ENCODE assay signal across 20 cellular contexts in genomic region chr10:128310966-128311658, GRCh38.
"Had no signal": no experiment of that assay in that cellular context is flagged by ENCODE, and none has a peak within 500 bp of the region (broad histone marks: within the 10 kb centered on the region; RNA-seq: fewer than 3 reads in every experiment).

No MANE protein-coding gene starts in this region.

- ATAC-seq: activated CD4-positive, CD25-positive, alpha-beta regulatory T cell treated with anti-CD3 and anti-CD28 coated beads, Interleukin-2, amount 50 U/mL, for 24 hours; left ventricle myocardium superior; mucosa of descending colon; stimulated activated effector memory CD8-positive, alpha-beta T cell treated with anti-CD3 and anti-CD28 coated beads, Interleukin-12 subunit alpha, Interleukin-12 subunit beta, amount 100 ng/mL, for 72 hours; upper lobe of right lung had no signal

- H3K27ac Mint-ChIP-seq: activated naive CD4-positive, alpha-beta T cell treated with anti-CD3 and anti-CD28 coated beads, Interleukin-2, amount 50 U/mL, for 24 hours; naive B cell; stimulated activated effector memory CD8-positive, alpha-beta T cell treated with anti-CD3 and anti-CD28 coated beads, Interleukin-12 subunit alpha, Interleukin-12 subunit beta, amount 100 ng/mL, for 72 hours had no signal

- H3K27me3 Mint-ChIP-seq: activated naive CD4-positive, alpha-beta T cell treated with anti-CD3 and anti-CD28 coated beads, Interleukin-2, amount 50 U/mL, for 24 hours had no signal

- H3K4me1 ChIP-seq: ascending aorta, sigmoid colon, stomach, upper lobe of right lung had no signal

- H3K36me3 ChIP-seq: ascending aorta, ovary, sigmoid colon, stomach, upper lobe of right lung had no signal

- H3K4me3 ChIP-seq: ascending aorta, mucosa of descending colon, ovary, sigmoid colon, stomach, upper lobe of right lung had no signal

- DNase-seq: activated CD8-positive, alpha-beta memory T cell treated with anti-CD3 and anti-CD28 coated beads for 24 hours; activated gamma-delta T cell; cortex of kidney; effector CD8-positive, alpha-beta T cell; kidney; left ventricle myocardium superior; mucosa of descending colon; naive B cell; ovary; sigmoid colon; stimulated activated CD4-positive, alpha-beta T cell treated with anti-CD3 and anti-CD28 coated beads, Interleukin-4, amount 100 ng/mL, for 24 hours; stomach; T-helper 1 cell; T-helper 9 cell; upper lobe of right lung had no signal

- H3K9me3 ChIP-seq: ascending aorta, mucosa of descending colon, ovary, sigmoid colon, stomach, upper lobe of right lung had no signal

- H3K4me1 Mint-ChIP-seq: activated naive CD4-positive, alpha-beta T cell treated with anti-CD3 and anti-CD28 coated beads, Interleukin-2, amount 50 U/mL, for 24 hours; naive B cell; stimulated activated effector memory CD8-positive, alpha-beta T cell treated with anti-CD3 and anti-CD28 coated beads, Interleukin-12 subunit alpha, Interleukin-12 subunit beta, amount 100 ng/mL, for 72 hours had no signal

- H3K27me3 ChIP-seq: ascending aorta, ovary, sigmoid colon, upper lobe of right lung had no signal

- H3K9me3 Mint-ChIP-seq: activated naive CD4-positive, alpha-beta T cell treated with anti-CD3 and anti-CD28 coated beads, Interleukin-2, amount 50 U/mL, for 24 hours; neural crest cell; stimulated activated effector memory CD8-positive, alpha-beta T cell treated with anti-CD3 and anti-CD28 coated beads, Interleukin-12 subunit alpha, Interleukin-12 subunit beta, amount 100 ng/mL, for 72 hours had no signal

- H3K27ac ChIP-seq: ascending aorta, ovary, sigmoid colon, stomach, upper lobe of right lung had no signal

- H3K36me3 Mint-ChIP-seq: activated naive CD4-positive, alpha-beta T cell treated with anti-CD3 and anti-CD28 coated beads, Interleukin-2, amount 50 U/mL, for 24 hours; naive B cell; stimulated activated effector memory CD8-positive, alpha-beta T cell treated with anti-CD3 and anti-CD28 coated beads, Interleukin-12 subunit alpha, Interleukin-12 subunit beta, amount 100 ng/mL, for 72 hours had no signal

- H3K4me3 Mint-ChIP-seq: activated naive CD4-positive, alpha-beta T cell treated with anti-CD3 and anti-CD28 coated beads, Interleukin-2, amount 50 U/mL, for 24 hours; neural crest cell; stimulated activated effector memory CD8-positive, alpha-beta T cell treated with anti-CD3 and anti-CD28 coated beads, Interleukin-12 subunit alpha, Interleukin-12 subunit beta, amount 100 ng/mL, for 72 hours had no signal
